27 cellular contexts compared by ENCODE assay signal in the genomic region with DNA sequence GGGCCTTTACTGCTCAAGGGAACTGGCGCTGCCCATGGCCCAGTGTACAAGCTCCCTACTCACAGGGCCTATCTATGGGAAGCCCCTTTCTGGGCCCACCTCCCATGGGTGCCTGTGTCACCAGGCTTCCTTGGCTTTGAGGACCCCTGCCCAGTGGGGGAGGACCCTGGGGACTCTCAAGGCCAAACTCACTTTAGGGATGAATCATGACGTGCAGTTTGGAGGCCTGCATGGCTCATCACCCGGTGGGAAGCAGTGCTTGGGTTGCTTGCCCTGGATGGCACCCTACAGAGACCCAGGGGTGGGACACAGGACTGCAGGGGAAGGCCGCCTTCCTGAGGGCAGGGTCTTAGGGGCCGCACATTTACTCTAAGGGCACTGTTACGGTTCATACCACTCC.
"Had no signal": no experiment of that assay in that cellular context is flagged by ENCODE, and none has a peak within 500 bp of the region (broad histone marks: within the 10 kb centered on the region; RNA-seq: fewer than 3 reads in every experiment).

No MANE protein-coding gene starts in this region.

- H3K4me3 ChIP-seq: cardiac muscle cell, sigmoid colon, tibial nerve had no signal

- H3K4me1 Mint-ChIP-seq: activated naive CD8-positive, alpha-beta T cell treated with anti-CD3 and anti-CD28 coated beads for 36 hours; immature natural killer cell; stimulated activated naive B cell treated with anti-CD40 and anti-IgM and Interleukin-4, amounts not matched to agents 10 μg/mL and 1 μg/mL and 100 μg/mL, for 72 hours had no signal

- H3K27ac Mint-ChIP-seq: activated naive CD8-positive, alpha-beta T cell treated with anti-CD3 and anti-CD28 coated beads for 36 hours; activated T-helper 2 cell treated with anti-CD3 and anti-CD28 coated beads, Interferon-gamma antibody, Interleukin-2, Interleukin-4, amounts not matched to agents 10 μg/mL and 5 μg/mL and 100 μg/mL, durations not matched to agents 14 hours and 24 hours and 36 hours; immature natural killer cell; stimulated activated naive B cell treated with anti-CD40 and anti-IgM and Interleukin-4, amounts not matched to agents 10 μg/mL and 1 μg/mL and 100 μg/mL, for 72 hours; T-helper 1 cell treated with Interleukin-12 subunit alpha and Interleukin-12 subunit beta and Interleukin-4 antibody, amounts not matched to agents 30 μg/mL and 1 μg/mL, for 36 hours; WTC11 had no signal

- H3K4me3 Mint-ChIP-seq: activated naive CD8-positive, alpha-beta T cell treated with anti-CD3 and anti-CD28 coated beads for 36 hours; activated T-cell treated with anti-CD3 and anti-CD28 coated beads, Interleukin-2, amount 50 U/mL, for 4 hours; immature natural killer cell; nephron; stimulated activated naive B cell treated with anti-CD40 and anti-IgM and Interleukin-4, amounts not matched to agents 10 μg/mL and 1 μg/mL and 100 μg/mL, for 72 hours; T-helper 1 cell treated with Interleukin-12 subunit alpha and Interleukin-12 subunit beta and Interleukin-4 antibody, amounts not matched to agents 30 μg/mL and 1 μg/mL, for 36 hours; WTC11 had no signal

- H3K27ac ChIP-seq: cardiac muscle cell, sigmoid colon had no signal

- H3K27me3 ChIP-seq: cardiac muscle cell, sigmoid colon, tibial nerve had no signal

- H3K9me3 ChIP-seq: sigmoid colon, tibial nerve had no signal

- H3K27me3 Mint-ChIP-seq: activated naive CD8-positive, alpha-beta T cell treated with anti-CD3 and anti-CD28 coated beads for 36 hours; stimulated activated naive B cell treated with anti-CD40 and anti-IgM and Interleukin-4, amounts not matched to agents 10 μg/mL and 1 μg/mL and 100 μg/mL, for 72 hours had no signal

- ATAC-seq: activated T-cell treated with anti-CD3 and anti-CD28 coated beads, Interleukin-2, amount 50 U/mL, for 4 hours; left ventricle myocardium superior; stimulated activated naive B cell treated with anti-CD40 and anti-IgM and Interleukin-4, amounts not matched to agents 10 μg/mL and 1 μg/mL and 100 μg/mL, for 72 hours; WTC11 had no signal

- H3K9me3 Mint-ChIP-seq: activated T-cell treated with anti-CD3 and anti-CD28 coated beads, Interleukin-2, amount 50 U/mL, for 4 hours; immature natural killer cell; nephron had no signal

- DNase-seq: activated CD4-positive, alpha-beta T cell treated with anti-CD3 and anti-CD28 coated beads, Interleukin-2, amount 50 U/mL, for 4 hours; activated CD8-positive, alpha-beta memory T cell treated with anti-CD3 and anti-CD28 coated beads for 24 hours; activated CD8-positive, alpha-beta memory T cell treated with anti-CD3 and anti-CD28 coated beads, Interleukin-2, amount 50 U/mL, for 48 hours; activated naive CD4-positive, alpha-beta T cell; activated naive CD8-positive, alpha-beta T cell treated with anti-CD3 and anti-CD28 coated beads for 36 hours; activated T-cell treated with anti-CD3 and anti-CD28 coated beads, Interleukin-2, amount 50 U/mL, for 4 hours; amniotic stem cell; dermis blood vessel endothelial cell; effector CD8-positive, alpha-beta T cell; foreskin melanocyte; immature natural killer cell; kidney glomerular epithelial cell; left ventricle myocardium superior; mammary epithelial cell; midbrain; nucleus accumbens; sigmoid colon; stimulated activated CD4-positive, alpha-beta T cell treated with anti-CD3 and anti-CD28 coated beads, Interleukin-2, amount 100 ng/mL, for 48 hours; stimulated activated CD8-positive, alpha-beta memory T cell treated with anti-CD3 and anti-CD28 coated beads, Interleukin-4, amount 100 ng/mL, for 48 hours; stimulated activated naive B cell treated with anti-CD40 and anti-IgM and Interleukin-4, amounts not matched to agents 10 μg/mL and 1 μg/mL and 100 μg/mL, for 72 hours; T1000 had no signal
